Comparison of ENCODE assay signal across 8 cellular contexts in genomic region chr19:18279266-18279515, GRCh38. TPM values are rescaled to one million over a fixed set of nuclear protein-coding genes. Genes with fewer than 3 reads are reported as not detected.
DNase-seq lines count a peak whose midpoint lies in the region; ATAC-seq and TF ChIP-seq lines count a peak whose summit lies in the region.

No MANE protein-coding gene starts in this region.

- H3K4me3 ChIP-seq in HFF-Myc (replicated peaks; ENCODE audit: low read depth, low read length): peak overlapping the region; percentile 91
- H3K4me3 ChIP-seq in iPS-11a (ENCODE audit: low read depth, low read length): peak overlapping the region; percentile 96

- H3K36me3 Mint-ChIP-seq in activated CD8-positive, alpha-beta T cell treated with anti-CD3 and anti-CD28 coated beads, Interleukin-2, amount 10 ng/mL, durations not matched to agents 7 days and 5 days (ENCODE audit: low read depth): peaks cover 51% of the 10 kb centered on the region
- peaks cover 89% of the 10 kb centered on the region for H3K36me3 Mint-ChIP-seq in stimulated activated effector memory CD8-positive, alpha-beta T cell treated with anti-CD3 and anti-CD28 coated beads, Interleukin-12 subunit alpha, Interleukin-12 subunit beta, amount 100 ng/mL, for 72 hours

- no peak for DNase-seq in HFF-Myc (ENCODE audit: extremely low read depth, low read depth)
- DNase-seq in activated CD8-positive, alpha-beta T cell treated with anti-CD3 and anti-CD28 coated beads, Interleukin-2, amount 10 ng/mL, durations not matched to agents 7 days and 5 days: no peak
- DNase-seq in stimulated activated effector memory CD8-positive, alpha-beta T cell treated with anti-CD3 and anti-CD28 coated beads, Interleukin-12 subunit alpha, Interleukin-12 subunit beta, amount 100 ng/mL, for 72 hours (ENCODE audit: low spot score in 2 of 2): no peak
- DNase-seq in NCI-H2196 treated with DMSO at 0.1 percent for 48 hours (lab: John Stamatoyannopoulos, UW; ENCODE audit: unreplicated experiment): no peak
- DNase-seq in NCI-H1417 treated with DMSO at 0.1 percent for 48 hours (lab: John Stamatoyannopoulos, UW): no peak
- DNase-seq in sciatic nerve (ENCODE audit: low spot score): no peak
- no peak for DNase-seq in mucosa of gallbladder (ENCODE audit: low spot score)

- H3K9me3 Mint-ChIP-seq in activated CD8-positive, alpha-beta T cell treated with anti-CD3 and anti-CD28 coated beads, Interleukin-2, amount 10 ng/mL, durations not matched to agents 7 days and 5 days (ENCODE audit: insufficient read depth): no peaks in the 10 kb centered on the region
- H3K9me3 Mint-ChIP-seq in stimulated activated effector memory CD8-positive, alpha-beta T cell treated with anti-CD3 and anti-CD28 coated beads, Interleukin-12 subunit alpha, Interleukin-12 subunit beta, amount 100 ng/mL, for 72 hours: no peaks in the 10 kb centered on the region

- TF ChIP-seq CTCF in HFF-Myc (IDR thresholded peaks at IDR 0.05; ENCODE audit: low read depth, low read length, missing control alignments): no peak

- H3K4me3 Mint-ChIP-seq in activated CD8-positive, alpha-beta T cell treated with anti-CD3 and anti-CD28 coated beads, Interleukin-2, amount 10 ng/mL, durations not matched to agents 7 days and 5 days: peak overlapping the region; percentile 96
- H3K4me3 Mint-ChIP-seq in stimulated activated effector memory CD8-positive, alpha-beta T cell treated with anti-CD3 and anti-CD28 coated beads, Interleukin-12 subunit alpha, Interleukin-12 subunit beta, amount 100 ng/mL, for 72 hours: peak overlapping the region; percentile 96

- CTCF ChIA-PET in activated CD8-positive, alpha-beta T cell treated with anti-CD3 and anti-CD28 coated beads, Interleukin-2, amount 10 ng/mL, durations not matched to agents 7 days and 5 days (lab: Charles Lee): interaction anchor here (0.7 to 8.9 kb wide), 39 partner anchors 10 to 182 kb away, joined by 3 to 464 read pairs (median 6); partner anchors contain the start of genes LSM4, MPV17L2, RAB3A and SSBP4

- peak overlapping the region; percentile 98 for H3K27ac Mint-ChIP-seq in activated CD8-positive, alpha-beta T cell treated with anti-CD3 and anti-CD28 coated beads, Interleukin-2, amount 10 ng/mL, durations not matched to agents 7 days and 5 days
- H3K27ac Mint-ChIP-seq in stimulated activated effector memory CD8-positive, alpha-beta T cell treated with anti-CD3 and anti-CD28 coated beads, Interleukin-12 subunit alpha, Interleukin-12 subunit beta, amount 100 ng/mL, for 72 hours: peak overlapping the region; percentile 99

- intact Hi-C loops in sciatic nerve (cut with DNase I): loop anchor here (5.0 kb wide), 1 partner anchor 43 kb away; the partner anchor contains the start of gene LSM4

- peaks cover 59% of the 10 kb centered on the region for H3K4me1 Mint-ChIP-seq in activated CD8-positive, alpha-beta T cell treated with anti-CD3 and anti-CD28 coated beads, Interleukin-2, amount 10 ng/mL, durations not matched to agents 7 days and 5 days (ENCODE audit: low read depth)
- peaks cover 47% of the 10 kb centered on the region for H3K4me1 Mint-ChIP-seq in stimulated activated effector memory CD8-positive, alpha-beta T cell treated with anti-CD3 and anti-CD28 coated beads, Interleukin-12 subunit alpha, Interleukin-12 subunit beta, amount 100 ng/mL, for 72 hours

- POLR2A ChIA-PET in activated CD8-positive, alpha-beta T cell treated with anti-CD3 and anti-CD28 coated beads, Interleukin-2, amount 10 ng/mL, durations not matched to agents 7 days and 5 days (lab: Charles Lee): interaction anchor here (0.7 to 8.6 kb wide), 12 partner anchors 9 to 279 kb away, joined by 3 to 647 read pairs (median 28); partner anchors contain the start of genes LSM4, RAB3A and SSBP4

- no peaks in the 10 kb centered on the region for H3K27me3 Mint-ChIP-seq in activated CD8-positive, alpha-beta T cell treated with anti-CD3 and anti-CD28 coated beads, Interleukin-2, amount 10 ng/mL, durations not matched to agents 7 days and 5 days (ENCODE audit: low read depth)

- ATAC-seq in activated CD8-positive, alpha-beta T cell treated with anti-CD3 and anti-CD28 coated beads, Interleukin-2, amount 10 ng/mL, durations not matched to agents 7 days and 5 days: no peak
- ATAC-seq in stimulated activated effector memory CD8-positive, alpha-beta T cell treated with anti-CD3 and anti-CD28 coated beads, Interleukin-12 subunit alpha, Interleukin-12 subunit beta, amount 100 ng/mL, for 72 hours: no peak
- ATAC-seq in sciatic nerve: no peak

RNA-seq across cellular contexts. Expression of gene JUND, which starts 2.2 kb away (rescaled TPM):
- 100 to 1,000 TPM; 462 to 469 TPM for total RNA-seq in activated CD8-positive, alpha-beta T cell treated with anti-CD3 and anti-CD28 coated beads, Interleukin-2, amount 10 ng/mL, durations not matched to agents 7 days and 5 days
- total RNA-seq in sciatic nerve (298 TPM), mucosa of gallbladder (303 TPM)

RNA-seq across cellular contexts. Expression of gene IQCN, which starts 4.9 kb away (rescaled TPM):
- total RNA-seq in activated CD8-positive, alpha-beta T cell treated with anti-CD3 and anti-CD28 coated beads, Interleukin-2, amount 10 ng/mL, durations not matched to agents 7 days and 5 days: 1 to 10 TPM; 3.7 to 4.2 TPM
- 12.7 TPM for total RNA-seq in sciatic nerve
- total RNA-seq in mucosa of gallbladder: 2.9 TPM

RNA-seq across cellular contexts. Expression of gene LSM4, which starts 43.7 kb away (rescaled TPM):
- total RNA-seq in activated CD8-positive, alpha-beta T cell treated with anti-CD3 and anti-CD28 coated beads, Interleukin-2, amount 10 ng/mL, durations not matched to agents 7 days and 5 days: 100 to 1,000 TPM; 199 to 215 TPM
- total RNA-seq in sciatic nerve: 45.7 TPM
- total RNA-seq in mucosa of gallbladder: 92.9 TPM

RNA-seq across cellular contexts. Expression of gene PDE4C, which starts 53.0 kb away (rescaled TPM):
- total RNA-seq in activated CD8-positive, alpha-beta T cell treated with anti-CD3 and anti-CD28 coated beads, Interleukin-2, amount 10 ng/mL, durations not matched to agents 7 days and 5 days: under 1 TPM in 1 of 2 experiments, not detected in 1; 0.08 TPM
- total RNA-seq in sciatic nerve (2.1 TPM), mucosa of gallbladder (2.1 TPM)
